In genomic region chr6:30724906-30725667, GRCh38 we compare ENCODE assay signal across 1 cellular context.
TF ChIP-seq lines count a peak whose summit lies in the region.

No MANE protein-coding gene starts in this region.

TF ChIP-seq in GM12878, 131 proteins besides CTCF, POLR2A, EP300 and RAD21:
- TF ChIP-seq BACH1 (IDR thresholded peaks at IDR 0.05; ENCODE audit: borderline replicate concordance) (0 out of 2 replicates have a peak, but pooled peaks have one; percentile 53), HDAC6 (IDR thresholded peaks at IDR 0.05; ENCODE audit: unreplicated experiment) (no peak), POLR2AphosphoS2 (IDR thresholded peaks at IDR 0.05; ENCODE audit: low read depth, low read length) (peak; percentile 70; the same call in 1 of the 2 replicates), POLR2AphosphoS5 (IDR thresholded peaks at IDR 0.05; ENCODE audit: low read length) (peak; percentile 50; the same call in 1 of the 2 replicates), SMAD5 (IDR thresholded peaks at IDR 0.05; ENCODE audit: low read depth) (peak; percentile 37; the same call in 1 of the 2 replicates), BCL3 (IDR thresholded peaks at IDR 0.05; ENCODE audit: borderline replicate concordance, insufficient read depth, low read depth, low read length, poor library complexity, severe bottlenecking) (peak; percentile 14), EZH2 (IDR thresholded peaks at IDR 0.05; ENCODE audit: borderline replicate concordance, control insufficient read depth, low read depth, low read length) (no peak)
